8 cellular contexts compared by ENCODE assay signal in the genomic region with DNA sequence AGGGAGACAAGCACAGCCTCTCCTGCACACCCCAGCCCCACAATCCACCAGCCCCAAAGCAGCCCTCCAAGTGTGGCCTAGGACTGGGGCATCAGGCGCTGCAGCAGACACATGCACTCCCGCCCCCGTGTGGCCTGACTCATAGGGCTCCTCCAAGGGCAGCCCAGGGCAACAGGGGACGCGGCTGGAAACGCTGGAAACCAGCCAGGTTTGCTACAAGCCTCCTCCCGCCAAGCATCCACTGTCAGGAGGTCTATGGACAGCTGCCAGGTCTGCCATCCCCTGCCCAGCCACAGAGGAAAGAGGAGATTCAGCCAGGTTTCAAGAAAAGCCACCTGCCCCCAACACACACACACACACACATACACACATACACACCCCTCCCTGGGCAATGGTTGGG. TPM values are rescaled to one million over a fixed set of nuclear protein-coding genes. Genes with fewer than 3 reads are reported as not detected.
DNase-seq lines count a peak whose midpoint lies in the region; ATAC-seq lines count a peak whose summit lies in the region.

No MANE protein-coding gene starts in this region.

- no peak overlapping the region for H3K4me3 Mint-ChIP-seq in activated naive CD4-positive, alpha-beta T cell treated with anti-CD3 and anti-CD28 coated beads for 36 hours

- H3K27me3 Mint-ChIP-seq in activated naive CD4-positive, alpha-beta T cell treated with anti-CD3 and anti-CD28 coated beads for 36 hours (ENCODE audit: low read depth): peaks cover 59% of the 10 kb centered on the region

- ATAC-seq in HG02870 (IDR thresholded peaks at IDR 0.05; ENCODE audit: unreplicated experiment): no peak
- ATAC-seq in HG03460 (IDR thresholded peaks at IDR 0.05; ENCODE audit: unreplicated experiment): no peak

- H3K36me3 Mint-ChIP-seq in activated naive CD4-positive, alpha-beta T cell treated with anti-CD3 and anti-CD28 coated beads for 36 hours (ENCODE audit: low read depth): no peaks in the 10 kb centered on the region

- CTCF ChIA-PET in activated naive CD4-positive, alpha-beta T cell treated with anti-CD3 and anti-CD28 coated beads for 36 hours (lab: Charles Lee): interaction anchor here (10.1 kb wide), 1 partner anchor 22 kb away, joined by 171 read pairs; no protein-coding TSS in a partner anchor

- no peaks in the 10 kb centered on the region for H3K9me3 Mint-ChIP-seq in activated naive CD4-positive, alpha-beta T cell treated with anti-CD3 and anti-CD28 coated beads for 36 hours

- H3K27ac Mint-ChIP-seq in activated naive CD4-positive, alpha-beta T cell treated with anti-CD3 and anti-CD28 coated beads for 36 hours: no peak overlapping the region

- peaks cover 6% of the 10 kb centered on the region for H3K4me1 Mint-ChIP-seq in activated naive CD4-positive, alpha-beta T cell treated with anti-CD3 and anti-CD28 coated beads for 36 hours (ENCODE audit: low read depth)

- intact Hi-C loops in activated naive CD4-positive, alpha-beta T cell treated with anti-CD3 and anti-CD28 coated beads for 36 hours (cut with micrococcal nuclease): loop anchor here (10.0 kb wide), 1 partner anchor 155 kb away; a partner anchor contains a TSS

- DNase-seq in activated naive CD4-positive, alpha-beta T cell treated with anti-CD3 and anti-CD28 coated beads for 36 hours: peak; percentile 48
- no peak for DNase-seq in activated naive CD4-positive, alpha-beta T cell (lab: John Stamatoyannopoulos, UW)
- DNase-seq in NCI-H2107 (lab: John Stamatoyannopoulos, UW) (peak; percentile 66), amygdala (lab: John Stamatoyannopoulos, UW) (peak in 34 of 56 donors; percentile 14 to 84 (median 46)), lung microvascular endothelial cell (ENCODE audit: low read depth in 2 of 2) (peak; percentile 17 to 35)
- DNase-seq in NK-92 treated with Interleukin-12 subunit alpha and Interleukin-12 subunit beta, amount 100 ng/mL, for 24 hours (lab: John Stamatoyannopoulos, UW): no peak

RNA-seq across cellular contexts. Expression of a gene that starts 25.8 kb away (rescaled TPM):
- total RNA-seq in activated naive CD4-positive, alpha-beta T cell treated with anti-CD3 and anti-CD28 coated beads for 36 hours: under 1 TPM; 0.67 to 0.94 TPM
- under 0.01 TPM in 2 replicates for total RNA-seq in lung microvascular endothelial cell

Comparison
In these comparisons a context has a peak if more than half of its experiments do, and no peak if none do; other contexts are left out.
1. DNase-seq: peak in activated naive CD4-positive, alpha-beta T cell treated with anti-CD3 and anti-CD28 coated beads for 36 hours (single experiment), NCI-H2107 (single experiment), amygdala (34 of 56) and lung microvascular endothelial cell (2 of 2); none in activated naive CD4-positive, alpha-beta T cell (0 of 4) and NK-92 treated with Interleukin-12 subunit alpha and Interleukin-12 subunit beta, amount 100 ng/mL, for 24 hours (single experiment).